9 cellular contexts compared by ENCODE assay signal in the genomic region with DNA sequence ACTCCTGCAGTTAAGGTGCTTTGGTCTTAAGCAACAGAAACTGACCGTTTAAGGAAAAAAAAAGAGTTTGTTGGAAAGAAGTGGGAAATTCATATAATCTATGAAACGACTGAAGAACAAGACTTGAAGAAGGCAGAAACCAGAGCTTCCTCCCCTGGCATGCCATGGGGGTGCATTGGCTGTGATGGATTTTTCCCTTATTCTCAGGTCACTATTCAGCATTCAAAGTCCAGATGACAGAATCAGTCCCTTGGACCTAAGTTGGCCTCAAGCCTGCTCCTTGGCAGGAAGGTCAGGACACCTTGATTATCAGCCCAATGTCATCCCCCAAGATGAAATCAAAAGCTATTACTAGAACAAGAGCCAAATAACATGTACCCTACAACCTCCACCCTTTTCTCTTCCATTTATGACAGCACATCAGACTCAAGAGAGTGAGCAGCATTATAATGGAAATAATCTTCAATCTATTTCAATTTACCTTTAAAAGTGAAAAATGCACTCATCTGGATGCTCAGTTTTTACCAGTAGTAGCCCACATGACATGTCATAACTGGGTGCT. TPM values are rescaled to one million over a fixed set of nuclear protein-coding genes. Genes with fewer than 3 reads are reported as not detected.
DNase-seq lines count a peak whose midpoint lies in the region; ATAC-seq and TF ChIP-seq lines count a peak whose summit lies in the region.
"Had no signal": no experiment of that assay in that cellular context is flagged by ENCODE, and none has a peak within 500 bp of the region (broad histone marks: within the 10 kb centered on the region; RNA-seq: fewer than 3 reads in every experiment).

No MANE protein-coding gene starts in this region.

- H3K27me3 ChIP-seq in SU-DHL-6 (ENCODE audit: low read length) (no peaks in the 10 kb centered on the region), gastroesophageal sphincter (no peaks in the 10 kb centered on the region), rectal smooth muscle tissue (ENCODE audit: control insufficient read depth, insufficient read depth, low read length) (no peaks in the 10 kb centered on the region)

- no peak overlapping the region for H3K9ac ChIP-seq in SU-DHL-6 (ENCODE audit: low read length)
- H3K9ac ChIP-seq in rectal smooth muscle tissue (ENCODE audit: low read length): no peak overlapping the region

- no peaks in the 10 kb centered on the region for H4K20me1 ChIP-seq in SU-DHL-6 (ENCODE audit: low read depth, low read length)

- peak overlapping the region; percentile 60 for H3K4me2 ChIP-seq in SU-DHL-6 (ENCODE audit: low read depth, low read length, poor library complexity, severe bottlenecking)

- TF ChIP-seq CTCF in SU-DHL-6 (IDR thresholded peaks at IDR 0.05; ENCODE audit: insufficient read depth, low read length, poor library complexity, severe bottlenecking): no peak
- TF ChIP-seq CTCF in gastroesophageal sphincter (IDR thresholded peaks at IDR 0.05): no peak

- H3K9me2 ChIP-seq in SU-DHL-6 (replicated peaks; ENCODE audit: insufficient read depth, low read length): no peaks in the 10 kb centered on the region

- H3F3A ChIP-seq in SU-DHL-6 (ENCODE audit: insufficient read depth): no peaks in the 10 kb centered on the region

- 65 to 88% methylated on average over 1 to 2 of the region's 2 CpGs for WGBS in gastroesophageal sphincter (ENCODE audit: low coverage in 1 of 2), 2 donors

- no peaks in the 10 kb centered on the region for H3K79me2 ChIP-seq in SU-DHL-6 (ENCODE audit: insufficient read depth, low read length)

- no peak for TF ChIP-seq POLR2A in gastroesophageal sphincter (IDR thresholded peaks at IDR 0.05)

- DNase-seq in G401 (ENCODE audit: low spot score) (peak; percentile 61), mucosa of gallbladder (ENCODE audit: low spot score) (no peak), COLO829 (ENCODE audit: low spot score) (no peak)
- no peak for DNase-seq in activated CD4-positive, CD25-positive, alpha-beta regulatory T cell treated with anti-CD3 and anti-CD28 coated beads, Interleukin-2, amount 50 U/mL, for 72 hours

- no peak overlapping the region for H3K4me3 ChIP-seq in SU-DHL-6 (ENCODE audit: insufficient read depth, low read length, poor library complexity, severe bottlenecking)
- peak overlapping the region in 1 of 2 donors; percentile 79 for H3K4me3 ChIP-seq in gastroesophageal sphincter
- peak overlapping the region; percentile 14 for H3K4me3 ChIP-seq in rectal smooth muscle tissue (ENCODE audit: low read length)

- H3K4me1 ChIP-seq in gastroesophageal sphincter: peaks cover 0 to 16% (median 6%) of the 10 kb centered on the region in 3 donors
- H3K4me1 ChIP-seq in rectal smooth muscle tissue (ENCODE audit: control insufficient read depth, insufficient read depth, low read length): peaks cover 4% of the 10 kb centered on the region

- H3K9me3 ChIP-seq in SU-DHL-6 (ENCODE audit: insufficient read depth, low read length) (no peaks in the 10 kb centered on the region), gastroesophageal sphincter (no peaks in the 10 kb centered on the region)

- H3K36me3 ChIP-seq in SU-DHL-6 (ENCODE audit: low read length) (no peaks in the 10 kb centered on the region), gastroesophageal sphincter (no peaks in the 10 kb centered on the region), rectal smooth muscle tissue (ENCODE audit: control insufficient read depth, insufficient read depth, low read length) (no peaks in the 10 kb centered on the region)

- H3K27ac ChIP-seq in SU-DHL-6 (ENCODE audit: low read depth, low read length): no peak overlapping the region
- H3K27ac ChIP-seq in gastroesophageal sphincter: peak overlapping the region; percentile 29 to 96 (median 92)
- peak overlapping the region; percentile 59 for H3K27ac ChIP-seq in rectal smooth muscle tissue (ENCODE audit: low read depth, low read length)

- H2AFZ ChIP-seq in SU-DHL-6 (ENCODE audit: low read depth, low read length, severe bottlenecking): no peak overlapping the region

- in situ Hi-C loops in G401 (cut with HindIII; ENCODE audit: low sequenced_read_pairs): no loop called here

- ATAC-seq in gastroesophageal sphincter: no peak
- ATAC-seq in HG02759 (IDR thresholded peaks at IDR 0.05; ENCODE audit: unreplicated experiment): no peak

- TF ChIP-seq EP300 in gastroesophageal sphincter (IDR thresholded peaks at IDR 0.05): no peak

RNA-seq across cellular contexts. Expression of a gene that starts 15.8 kb away (rescaled TPM):
- total RNA-seq in G401 (2014; rRNA removed; shearing (Covaris generic)): 541 and 629 TPM in 2 replicates
- total RNA-seq in gastroesophageal sphincter (10 to 100 TPM; 51.7 to 61.5 (median 56.7) TPM), mucosa of gallbladder (72.8 TPM)

RNA-seq across cellular contexts. Expression of a gene that starts 20.6 kb away (rescaled TPM):
- total RNA-seq in G401 (2014; rRNA removed; shearing (Covaris generic)): 29.1 and 47.0 TPM in 2 replicates
- total RNA-seq in gastroesophageal sphincter (not detected), mucosa of gallbladder (0.40 TPM)

RNA-seq across cellular contexts. Expression of a gene that starts 43.1 kb away (rescaled TPM):
- 0.20 and 0.62 TPM in 2 replicates for total RNA-seq in G401 (2014; rRNA removed; shearing (Covaris generic))
- total RNA-seq in gastroesophageal sphincter: not detected
- 0.12 TPM for total RNA-seq in mucosa of gallbladder

RNA-seq across cellular contexts. Expression of a gene that starts 57.8 kb away (rescaled TPM):
- 0.06 TPM in 1 of 2 replicates, not detected in the other for total RNA-seq in G401 (2014; rRNA removed; shearing (Covaris generic))
- total RNA-seq in gastroesophageal sphincter (not detected), mucosa of gallbladder (not detected)
- total RNA-seq: NCI-H460 had no signal

Comparison
In these comparisons a context has a peak if more than half of its experiments do, and no peak if none do; other contexts are left out.
1. RNA of a gene that starts 20.6 kb away (total RNA-seq): 29.1 to 47.0 TPM in G401; 0.40 TPM in mucosa of gallbladder (single experiment) and not detected in gastroesophageal sphincter; every median in the first group is over 10 times any median in the second.